Comparison of ENCODE assay signal across 11 cellular contexts in the genomic region with DNA sequence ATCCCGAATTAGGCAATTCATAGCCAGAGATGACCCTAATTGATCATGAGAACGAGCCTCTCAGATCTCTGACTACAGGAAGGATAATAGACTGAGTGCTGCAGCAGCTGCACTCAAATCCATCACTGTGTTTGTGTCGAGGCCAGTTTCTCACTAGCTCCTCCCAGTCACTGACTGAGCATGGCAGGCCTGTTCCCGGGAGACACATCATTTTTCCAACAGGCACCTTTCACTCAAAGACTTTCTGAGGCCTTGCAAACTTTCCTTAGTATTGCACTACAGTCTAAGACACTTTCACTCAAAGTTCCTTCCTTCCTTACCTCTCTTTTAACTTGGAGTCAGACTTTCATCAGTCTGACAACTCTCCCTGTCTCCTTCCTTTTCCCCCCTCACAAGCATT. TPM values are rescaled to one million over a fixed set of nuclear protein-coding genes. Genes with fewer than 3 reads are reported as not detected.
DNase-seq lines count a peak whose midpoint lies in the region; ATAC-seq and TF ChIP-seq lines count a peak whose summit lies in the region.
"Had no signal": no experiment of that assay in that cellular context is flagged by ENCODE, and none has a peak within 500 bp of the region (broad histone marks: within the 10 kb centered on the region; RNA-seq: fewer than 3 reads in every experiment).

No MANE protein-coding gene starts in this region.

- 0 out of 2 replicates have a peak, but pooled peaks have one; percentile 1 for TF ChIP-seq CTCF in AG04450 (IDR thresholded peaks at IDR 0.05; ENCODE audit: low read depth, low read length)

- no peak overlapping the region for H3K27ac ChIP-seq in AG04450 (ENCODE audit: low read depth, low read length)

- H3K27me3 ChIP-seq in AG04450 (ENCODE audit: control insufficient read depth, insufficient read depth, low read length), result no peaks in the 10 kb centered on the region

- POLR2A ChIA-PET in AG04450 (lab: Yijun Ruan, JAX), result no interaction called here

- no peak for DNase-seq in AG04450 (ENCODE audit: low read depth, low spot score)
- DNase-seq in DMS53 (lab: John Stamatoyannopoulos, UW), result peak; percentile 61
- DNase-seq in SK-N-DZ (ENCODE audit: low spot score), result peak; percentile 66
- DNase-seq in kidney tubule cell (ENCODE audit: low spot score), result peak; percentile 20
- no peak for DNase-seq in SIG-M5 (lab: John Stamatoyannopoulos, UW)
- DNase-seq: activated gamma-delta T cell; foreskin melanocyte; stimulated activated CD4-positive, alpha-beta T cell treated with anti-CD3 and anti-CD28 coated beads, Interleukin-15, amount 100 ng/mL, for 24 hours had no signal

- no peaks in the 10 kb centered on the region for H3K9me3 ChIP-seq in AG04450 (ENCODE audit: control insufficient read depth, insufficient read depth, low read length)

- ATAC-seq in HG03342 (IDR thresholded peaks at IDR 0.05; ENCODE audit: unreplicated experiment), result no peak
- ATAC-seq in HG02759 (IDR thresholded peaks at IDR 0.05; ENCODE audit: unreplicated experiment), result no peak
- ATAC-seq in GM21423 (IDR thresholded peaks at IDR 0.05; ENCODE audit: unreplicated experiment), result no peak

- CTCF ChIA-PET in AG04450 (lab: Charles Lee), result no interaction called here

- H3K4me3 ChIP-seq in AG04450 (ENCODE audit: low read depth, low read length), result no peak overlapping the region

RNA-seq across cellular contexts. Expression of a gene that starts 13.7 kb away (rescaled TPM):
- polyA plus RNA-seq in AG04450 (2011; rRNA removed), result 25.6 and 42.2 TPM in 2 replicates
- 25.4 and 59.6 TPM in 2 replicates for polyA minus RNA-seq in AG04450 (2011; rRNA and poly(A)+ RNA removed)
- polyA plus RNA-seq in SK-N-DZ (2014; cell fraction: cytosol; rRNA removed), result 8.6 and 9.0 TPM in 2 replicates
- polyA plus RNA-seq in SK-N-DZ (2014; cell fraction: nucleus; rRNA removed), result 11.2 and 23.7 TPM in 2 replicates

Comparison
In these comparisons a context has a peak if more than half of its experiments do, and no peak if none do; other contexts are left out.
1. DNase-seq: peak in DMS53 (single experiment), SK-N-DZ (single experiment) and kidney tubule cell (single experiment); none in AG04450 (single experiment) and SIG-M5 (single experiment).